Comparison of ENCODE assay signal across 1 cellular context in the genomic region with DNA sequence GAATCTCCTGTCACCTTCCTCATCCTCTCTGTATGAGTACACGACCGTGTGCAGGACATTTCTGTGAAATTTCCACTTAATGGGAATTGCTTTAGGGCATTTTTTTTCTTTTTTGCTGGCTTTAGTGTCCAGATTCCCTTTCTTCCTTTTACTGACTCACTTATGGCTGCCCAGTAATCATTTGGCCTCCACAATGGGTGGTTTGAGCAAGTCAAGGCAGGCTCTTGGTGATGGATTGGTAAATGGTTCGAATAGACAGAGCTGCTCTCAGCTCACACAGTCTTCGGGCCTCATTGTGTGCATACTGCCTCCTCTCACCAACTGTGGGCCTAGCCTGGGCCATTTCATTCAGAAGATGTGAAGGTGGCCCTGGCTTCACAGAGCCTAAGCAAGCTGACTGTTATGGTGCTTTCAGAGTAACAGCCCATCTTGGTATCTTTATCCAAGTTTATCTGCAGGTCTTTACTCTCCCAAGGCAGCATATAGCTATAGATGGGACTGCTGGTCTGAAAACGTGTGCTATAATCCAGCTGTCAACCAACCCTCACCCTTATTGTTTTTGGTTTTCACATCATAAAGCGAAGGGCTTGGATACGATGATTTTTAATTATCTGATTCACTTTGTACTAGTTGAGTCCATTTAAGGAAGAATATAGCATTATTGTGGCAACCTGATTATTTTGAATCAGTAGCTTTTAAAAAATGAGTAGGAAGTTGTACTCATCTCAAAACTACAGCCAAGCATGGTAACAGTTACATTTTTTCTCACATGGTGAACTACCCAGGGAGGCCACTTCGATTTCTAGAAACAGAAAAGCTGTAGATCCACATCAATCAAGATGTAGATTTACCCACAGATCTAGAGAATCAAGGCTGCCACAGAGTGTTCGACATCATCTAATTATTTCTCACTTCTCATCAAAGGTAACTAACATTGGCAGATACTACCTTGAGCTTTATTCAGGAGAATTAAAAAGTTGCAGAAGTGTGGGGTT.
TF ChIP-seq lines count a peak whose summit lies in the region.

No MANE protein-coding gene starts in this region.

TF ChIP-seq in GM12878, 131 proteins besides CTCF, POLR2A, EP300 and RAD21:
- TF ChIP-seq ESRRA (IDR thresholded peaks at IDR 0.05; ENCODE audit: low read length) (no peak), CHD1 (IDR thresholded peaks at IDR 0.05; ENCODE audit: low read depth, low read length) (no peak), MTA2 (IDR thresholded peaks at IDR 0.05; ENCODE audit: low read depth) (peak; percentile 50; the same call in 1 of the 2 replicates), BCL11A (IDR thresholded peaks at IDR 0.05; ENCODE audit: low read depth, low read length) (no peak), PKNOX1 (IDR thresholded peaks at IDR 0.05) (peak; percentile 62; the same call in 1 of the 2 replicates), JUNB (IDR thresholded peaks at IDR 0.05) (peak; percentile 57), DPF2 (IDR thresholded peaks at IDR 0.05) (0 out of 2 replicates have a peak, but pooled peaks have one; percentile 22), RUNX3 (IDR thresholded peaks at IDR 0.05; ENCODE audit: low read length) (no peak), HDAC6 (IDR thresholded peaks at IDR 0.05; ENCODE audit: unreplicated experiment) (no peak), ZNF217 (IDR thresholded peaks at IDR 0.05) (peak; percentile 47; the same call in 1 of the 2 replicates), MYC (IDR thresholded peaks at IDR 0.05; ENCODE audit: insufficient read depth, insufficient read length, insufficient replicate concordance, low read length, severe bottlenecking) (no peak), IRF4 (IDR thresholded peaks at IDR 0.05; ENCODE audit: low read depth, low read length) (0 out of 2 replicates have a peak, but pooled peaks have one; percentile 12)
- TF ChIP-seq, protein P1, sequence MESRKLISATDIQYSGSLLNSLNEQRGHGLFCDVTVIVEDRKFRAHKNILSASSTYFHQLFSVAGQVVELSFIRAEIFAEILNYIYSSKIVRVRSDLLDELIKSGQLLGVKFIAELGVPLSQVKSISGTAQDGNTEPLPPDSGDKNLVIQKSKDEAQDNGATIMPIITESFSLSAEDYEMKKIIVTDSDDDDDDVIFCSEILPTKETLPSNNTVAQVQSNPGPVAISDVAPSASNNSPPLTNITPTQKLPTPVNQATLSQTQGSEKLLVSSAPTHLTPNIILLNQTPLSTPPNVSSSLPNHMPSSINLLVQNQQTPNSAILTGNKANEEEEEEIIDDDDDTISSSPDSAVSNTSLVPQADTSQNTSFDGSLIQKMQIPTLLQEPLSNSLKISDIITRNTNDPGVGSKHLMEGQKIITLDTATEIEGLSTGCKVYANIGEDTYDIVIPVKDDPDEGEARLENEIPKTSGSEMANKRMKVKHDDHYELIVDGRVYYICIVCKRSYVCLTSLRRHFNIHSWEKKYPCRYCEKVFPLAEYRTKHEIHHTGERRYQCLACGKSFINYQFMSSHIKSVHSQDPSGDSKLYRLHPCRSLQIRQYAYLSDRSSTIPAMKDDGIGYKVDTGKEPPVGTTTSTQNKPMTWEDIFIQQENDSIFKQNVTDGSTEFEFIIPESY (IDR thresholded peaks at IDR 0.05) = no peak
